In the genomic region with DNA sequence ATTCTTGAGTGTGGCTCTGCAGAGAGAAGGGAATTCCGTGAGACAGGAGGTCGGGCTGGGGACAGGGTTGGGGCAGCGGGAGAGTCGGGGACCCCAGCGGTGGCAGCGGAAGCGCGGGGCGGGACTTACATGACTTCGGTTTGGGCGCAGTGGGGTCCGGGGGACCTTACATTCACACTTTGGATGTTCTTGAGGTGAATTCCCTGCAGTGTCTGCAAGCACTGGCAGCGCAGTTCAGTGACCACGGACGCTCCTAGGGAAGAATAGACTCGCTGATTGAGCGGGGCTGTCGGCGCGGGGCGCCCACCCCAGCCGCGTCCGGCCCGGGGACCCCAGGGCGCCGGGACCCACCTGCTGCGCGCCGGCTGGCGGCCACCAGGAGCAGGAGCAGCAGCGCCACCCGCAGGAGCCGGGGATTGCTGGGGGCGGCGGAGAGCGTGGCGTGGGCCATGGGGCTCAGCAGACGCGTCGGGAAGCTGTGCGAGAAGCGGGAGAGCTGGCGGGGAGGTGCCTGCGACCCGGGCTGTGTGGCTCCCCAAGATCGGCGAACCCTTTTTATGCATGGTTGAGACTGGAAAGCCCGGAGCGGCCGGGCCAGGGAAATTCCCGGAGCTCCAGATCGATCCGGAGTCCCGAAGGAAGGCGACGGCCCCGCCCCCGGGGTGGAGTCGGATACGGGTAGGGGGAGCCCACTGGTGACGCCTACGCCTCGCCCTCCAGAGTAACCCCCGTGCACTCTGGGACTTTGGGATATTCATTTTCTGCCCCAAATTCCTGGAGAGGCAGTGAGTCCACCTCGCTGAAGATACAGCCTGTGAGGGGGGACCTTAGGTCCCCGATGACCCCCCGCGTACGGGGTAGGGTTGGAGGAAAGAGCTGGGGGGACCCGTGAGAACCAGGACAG, we compare ENCODE assay signal across 8 cellular contexts. TPM values are rescaled to one million over a fixed set of nuclear protein-coding genes. Genes with fewer than 3 reads are reported as not detected.
DNase-seq lines count a peak whose midpoint lies in the region; ATAC-seq and TF ChIP-seq lines count a peak whose summit lies in the region.

Gene CXCL3, minus strand, starts transcription at position 529 of the 904 bp plus-strand sequence. Its CDS starts 78 bp downstream, at position 451.

- H3K27me3 ChIP-seq in MG63: no peaks in the 10 kb centered on the region

- peak; percentile 12 for DNase-seq in NCI-H2029 treated with DMSO at 0.1 percent for 48 hours (lab: John Stamatoyannopoulos, UW)
- no peak for DNase-seq in NCI-H2029 (lab: John Stamatoyannopoulos, UW)
- DNase-seq in MG63: peak; percentile 72
- DNase-seq in glomerular visceral epithelial cell (ENCODE audit: extremely low spot score): peak; percentile 77
- peak; percentile 60 for DNase-seq in neural crest cell (ENCODE audit: low read depth, low spot score)

- peak; percentile 58 for TF ChIP-seq CTCF in neural crest cell (conservative IDR thresholded peaks at IDR 0.05)

- H3K36me3 Mint-ChIP-seq in activated naive CD4-positive, alpha-beta T cell treated with anti-CD3 and anti-CD28 coated beads, Interleukin-2, amount 50 U/mL, for 24 hours: no peaks in the 10 kb centered on the region
- H3K36me3 Mint-ChIP-seq in neural crest cell (ENCODE audit: low read depth): no peaks in the 10 kb centered on the region

- H3K4me3 Mint-ChIP-seq in activated naive CD4-positive, alpha-beta T cell treated with anti-CD3 and anti-CD28 coated beads, Interleukin-2, amount 50 U/mL, for 24 hours: peak within 1 kb of the TSS; percentile 82
- peak within 1 kb of the TSS; percentile 91 for H3K4me3 Mint-ChIP-seq in neural crest cell

- peaks cover 17% of the 10 kb centered on the region for H3K4me1 Mint-ChIP-seq in activated naive CD4-positive, alpha-beta T cell treated with anti-CD3 and anti-CD28 coated beads, Interleukin-2, amount 50 U/mL, for 24 hours
- peaks cover 16% of the 10 kb centered on the region for H3K4me1 Mint-ChIP-seq in neural crest cell

- no peak within 1 kb of the TSS for H3K27ac Mint-ChIP-seq in activated naive CD4-positive, alpha-beta T cell treated with anti-CD3 and anti-CD28 coated beads, Interleukin-2, amount 50 U/mL, for 24 hours
- peak within 1 kb of the TSS; percentile 66 for H3K27ac Mint-ChIP-seq in neural crest cell (ENCODE audit: unreplicated experiment)

- peak within 1 kb of the TSS; percentile 73 for H3K4me3 ChIP-seq in MG63

- ATAC-seq in GM21717 (IDR thresholded peaks at IDR 0.05; ENCODE audit: unreplicated experiment): peak; percentile 55
- no peak for ATAC-seq in HG03196 (IDR thresholded peaks at IDR 0.05; ENCODE audit: unreplicated experiment)

- H3K36me3 ChIP-seq in MG63: no peaks in the 10 kb centered on the region

- H3K27me3 Mint-ChIP-seq in activated naive CD4-positive, alpha-beta T cell treated with anti-CD3 and anti-CD28 coated beads, Interleukin-2, amount 50 U/mL, for 24 hours: peaks cover 43% of the 10 kb centered on the region
- H3K27me3 Mint-ChIP-seq in neural crest cell (ENCODE audit: low read depth): peaks cover 56% of the 10 kb centered on the region

- no peaks in the 10 kb centered on the region for H3K9me3 ChIP-seq in MG63

- H3K9me3 Mint-ChIP-seq in activated naive CD4-positive, alpha-beta T cell treated with anti-CD3 and anti-CD28 coated beads, Interleukin-2, amount 50 U/mL, for 24 hours: no peaks in the 10 kb centered on the region
- H3K9me3 Mint-ChIP-seq in neural crest cell: no peaks in the 10 kb centered on the region

RNA-seq across cellular contexts. Expression of gene CXCL3, which starts in this region (rescaled TPM):
- not detected in 2 replicates for total RNA-seq in MG63 (2014; rRNA removed; shearing (Covaris generic); ENCODE audit: low replicate concordance)
- 0.63 and 1.0 TPM in 2 replicates for total RNA-seq in neural crest cell

Comparison
In these comparisons a context has a peak if more than half of its experiments do, and no peak if none do; other contexts are left out.
1. Peak in DNase-seq and H3K4me3 ChIP-seq in MG63; RNA of the gene not detected or under 1 TPM.